12 cellular contexts compared by ENCODE assay signal in the genomic region with DNA sequence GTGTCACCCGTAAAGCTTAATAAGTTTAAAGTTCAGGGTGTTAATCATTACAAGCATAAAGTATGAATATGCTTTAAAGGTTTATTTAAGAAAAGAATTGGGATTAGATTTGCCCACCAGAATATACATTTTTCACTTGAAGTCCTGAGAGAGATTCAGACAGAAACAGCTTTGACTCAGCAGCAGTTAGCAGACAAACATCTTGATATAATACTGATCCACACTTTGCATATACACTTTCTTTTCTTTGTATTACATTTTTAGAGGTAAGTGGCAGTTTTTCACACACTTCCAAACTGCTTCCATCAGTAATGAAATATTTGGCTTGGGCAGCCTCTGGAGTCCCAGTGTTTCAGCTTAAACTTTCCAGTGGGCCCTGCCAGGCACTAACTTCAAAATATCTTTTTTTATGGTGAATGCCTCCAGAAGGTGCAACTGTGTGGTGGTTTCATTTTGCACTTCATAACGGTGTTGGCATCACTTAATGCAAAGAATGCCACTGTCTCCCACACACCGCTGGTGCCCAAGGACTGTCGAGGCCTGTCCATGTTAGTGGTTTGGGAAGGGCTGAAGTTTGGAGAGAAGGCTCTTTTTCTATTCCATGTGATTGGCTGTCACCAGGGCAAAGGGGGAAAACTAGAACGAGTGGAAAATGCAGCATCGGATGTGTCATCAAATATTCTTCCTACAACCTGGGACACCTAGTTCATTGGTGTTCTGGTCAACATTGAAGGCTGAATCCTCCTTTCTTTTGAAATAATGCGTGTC. TPM values are rescaled to one million over a fixed set of nuclear protein-coding genes. Genes with fewer than 3 reads are reported as not detected.
DNase-seq lines count a peak whose midpoint lies in the region; ATAC-seq and TF ChIP-seq lines count a peak whose summit lies in the region.
"Had no signal": no experiment of that assay in that cellular context is flagged by ENCODE, and none has a peak within 500 bp of the region (broad histone marks: within the 10 kb centered on the region; RNA-seq: fewer than 3 reads in every experiment).

No MANE protein-coding gene starts in this region.

- H3K4me2 ChIP-seq in IMR-90 (ENCODE audit: low read depth, low read length) (peak overlapping the region; percentile 30; the same call in 1 of the 2 replicates), fibroblast of lung (ENCODE audit: extremely low read depth, insufficient read depth, low read length) (peak overlapping the region; percentile 78), Karpas-422 (ENCODE audit: low read depth, low read length, poor library complexity, severe bottlenecking) (no peak overlapping the region)

- H2BK15ac ChIP-seq in IMR-90 (ENCODE audit: low read depth, low read length) = no peak overlapping the region

- H3K9me2 ChIP-seq in Karpas-422 (replicated peaks; ENCODE audit: insufficient read depth, low read length) = no peaks in the 10 kb centered on the region

- POLR2A ChIA-PET in IMR-90 (lab: Charles Lee; ENCODE audit: unreplicated experiment) = no interaction called here

- TF ChIP-seq CTCF in IMR-90 (conservative IDR thresholded peaks at IDR 0.05; ENCODE audit: low read depth, low read length) = no peak
- no peak for TF ChIP-seq CTCF in fibroblast of lung (conservative IDR thresholded peaks at IDR 0.05 in 1 of 2, IDR thresholded peaks at IDR 0.05 in 1 of 2; ENCODE audit: low read depth in 1 of 2, low read length in 2 of 2)

- intact Hi-C loops in activated CD4-positive, alpha-beta T cell treated with anti-CD3 and anti-CD28 coated beads, Interleukin-2, amount 10 ng/mL, durations not matched to agents 24 days and 14 days (cut with micrococcal nuclease) = loop anchor here (2.0 kb wide), 1 partner anchor 14 kb away; no protein-coding TSS in a partner anchor
- intact Hi-C loops in IMR-90 (cut with micrococcal nuclease) = no loop called here

- WGBS in IMR-90 (ENCODE audit: extremely low coverage in 2 of 2, insufficient read length in 1 of 2), 2 experiments = no CpG with 5 or more reads among the region's 7 CpGs

- TF ChIP-seq RAD21 in IMR-90 (IDR thresholded peaks at IDR 0.05; ENCODE audit: low read length) = no peak

- H2BK20ac ChIP-seq in IMR-90 (ENCODE audit: low read depth, low read length) = no peak overlapping the region

- no peaks in the 10 kb centered on the region for H3K27me3 Mint-ChIP-seq in activated CD4-positive, alpha-beta T cell treated with anti-CD3 and anti-CD28 coated beads, Interleukin-2, amount 10 ng/mL, durations not matched to agents 24 days and 14 days
- no peaks in the 10 kb centered on the region for H3K27me3 Mint-ChIP-seq in stimulated activated naive CD8-positive, alpha-beta T cell treated with anti-CD3 and anti-CD28 coated beads, Interleukin-15, amount 100 ng/mL, for 72 hours
- H3K27me3 Mint-ChIP-seq: activated naive CD8-positive, alpha-beta T cell treated with anti-CD3 and anti-CD28 coated beads, Interleukin-2, amount 10 ng/mL, durations not matched to agents 7 days and 5 days; naive B cell had no signal

- no peak overlapping the region for H3K56ac ChIP-seq in IMR-90 (ENCODE audit: extremely low read depth, insufficient read depth, low read length)

- H3K9ac ChIP-seq in IMR-90 (ENCODE audit: low read depth, low read length) = no peak overlapping the region
- H3K9ac ChIP-seq in fibroblast of lung (ENCODE audit: insufficient read depth, low read length) = no peak overlapping the region
- no peak overlapping the region for H3K9ac ChIP-seq in Karpas-422 (ENCODE audit: low read length)

- peaks cover 10% of the 10 kb centered on the region for H3K9me1 ChIP-seq in IMR-90 (ENCODE audit: insufficient read depth, low read length)

- H2AFZ ChIP-seq in IMR-90 (replicated peaks; ENCODE audit: low read length, poor library complexity) = no peak overlapping the region
- H2AFZ ChIP-seq in fibroblast of lung (ENCODE audit: low read length) = no peak overlapping the region
- H2AFZ ChIP-seq in Karpas-422 (ENCODE audit: low read length) = no peak overlapping the region

- H3K4me1 ChIP-seq in IMR-90 (ENCODE audit: control insufficient read depth, insufficient read depth, low read length) (peaks cover 16% of the 10 kb centered on the region), fibroblast of lung (ENCODE audit: control insufficient read depth, extremely low read depth, insufficient read depth, low read length) (peaks cover 35% of the 10 kb centered on the region), Karpas-422 (ENCODE audit: low read length) (peaks cover 48% of the 10 kb centered on the region)

- H4K5ac ChIP-seq in IMR-90 (ENCODE audit: low read depth, low read length) = no peak overlapping the region; the same call in 1 of the 2 replicates

- no peak overlapping the region for H3K27ac ChIP-seq in IMR-90 (ENCODE audit: insufficient read depth, low read length)
- H3K27ac ChIP-seq in fibroblast of lung (ENCODE audit: insufficient read depth, low read length) = no peak overlapping the region
- no peak overlapping the region for H3K27ac ChIP-seq in Karpas-422 (ENCODE audit: low read length)

- H3K4me1 Mint-ChIP-seq in activated CD4-positive, alpha-beta T cell treated with anti-CD3 and anti-CD28 coated beads, Interleukin-2, amount 10 ng/mL, durations not matched to agents 24 days and 14 days = peaks cover 50% of the 10 kb centered on the region
- H3K4me1 Mint-ChIP-seq in stimulated activated naive CD8-positive, alpha-beta T cell treated with anti-CD3 and anti-CD28 coated beads, Interleukin-15, amount 100 ng/mL, for 72 hours = peaks cover 82% of the 10 kb centered on the region

- no peak for ATAC-seq in IMR-90 (ENCODE audit: low read depth)
- ATAC-seq in stimulated activated naive CD8-positive, alpha-beta T cell treated with anti-CD3 and anti-CD28 coated beads, Interleukin-15, amount 100 ng/mL, for 72 hours = peak; percentile 53
- ATAC-seq in HG03097 (IDR thresholded peaks at IDR 0.05; ENCODE audit: low FRiP score, unreplicated experiment) = no peak

- H3K36me3 ChIP-seq in IMR-90 (ENCODE audit: control insufficient read depth, insufficient read depth, low read length) (no peaks in the 10 kb centered on the region), fibroblast of lung (ENCODE audit: control insufficient read depth, insufficient read depth, low read length) (no peaks in the 10 kb centered on the region), Karpas-422 (ENCODE audit: insufficient read depth, low read length) (no peaks in the 10 kb centered on the region)

- H2BK5ac ChIP-seq in IMR-90 (ENCODE audit: low read depth, low read length, poor library complexity, severe bottlenecking) = no peak overlapping the region

- peak; percentile 59 for DNase-seq in activated CD4-positive, alpha-beta T cell treated with anti-CD3 and anti-CD28 coated beads, Interleukin-2, amount 10 ng/mL, durations not matched to agents 24 days and 14 days
- DNase-seq in activated CD4-positive, alpha-beta T cell treated with anti-CD3 and anti-CD28 coated beads, Interleukin-2, amount 50 U/mL, for 4 hours = no peak
- DNase-seq in IMR-90 = no peak
- no peak for DNase-seq in fibroblast of lung (ENCODE audit: low read depth in 2 of 2)
- DNase-seq in stimulated activated naive CD8-positive, alpha-beta T cell treated with anti-CD3 and anti-CD28 coated beads, Interleukin-15, amount 100 ng/mL, for 72 hours = no peak
- no peak for DNase-seq in stimulated activated CD4-positive, alpha-beta T cell treated with anti-CD3 and anti-CD28 coated beads, Interleukin-4, amount 100 ng/mL, for 4 hours
- DNase-seq in Karpas-422 = no peak
- DNase-seq: activated naive CD8-positive, alpha-beta T cell treated with anti-CD3 and anti-CD28 coated beads, Interleukin-2, amount 10 ng/mL, durations not matched to agents 7 days and 5 days; foreskin fibroblast; naive B cell; NCI-H1092 had no signal

- no peaks in the 10 kb centered on the region for H3K27me3 ChIP-seq in IMR-90 (ENCODE audit: control insufficient read depth, insufficient read depth, low read length)
- H3K27me3 ChIP-seq in fibroblast of lung (ENCODE audit: control insufficient read depth, insufficient read depth, low read length) = no peaks in the 10 kb centered on the region
- H3K27me3 ChIP-seq in Karpas-422 (ENCODE audit: low read length) = no peaks in the 10 kb centered on the region

- BruUV-seq in IMR-90 (replicated peaks; lab: Mats Ljungman, UMichigan) = no TSS peak

- H3K79me1 ChIP-seq in IMR-90 (ENCODE audit: low read depth in 1 of 2, low read length in 2 of 2) = peaks cover 19 to 28% of the 10 kb centered on the region in 2 experiments

- H2BK120ac ChIP-seq in IMR-90 (ENCODE audit: low read depth, low read length) = no peak overlapping the region

- no peak overlapping the region for H4K91ac ChIP-seq in IMR-90 (ENCODE audit: insufficient read depth, low read depth, low read length)

- H3K14ac ChIP-seq in IMR-90 (replicated peaks; ENCODE audit: low read depth, low read length) = peak overlapping the region; percentile 22; the same call in 1 of the 2 replicates

- peak overlapping the region; percentile 23 for H3K27ac Mint-ChIP-seq in activated CD4-positive, alpha-beta T cell treated with anti-CD3 and anti-CD28 coated beads, Interleukin-2, amount 10 ng/mL, durations not matched to agents 24 days and 14 days
- H3K27ac Mint-ChIP-seq in stimulated activated naive CD8-positive, alpha-beta T cell treated with anti-CD3 and anti-CD28 coated beads, Interleukin-15, amount 100 ng/mL, for 72 hours = no peak overlapping the region
- H3K27ac Mint-ChIP-seq: activated naive CD8-positive, alpha-beta T cell treated with anti-CD3 and anti-CD28 coated beads, Interleukin-2, amount 10 ng/mL, durations not matched to agents 7 days and 5 days had no signal

- H3K4ac ChIP-seq in IMR-90 (ENCODE audit: low read depth, low read length) = 0 out of 2 replicates have a peak overlapping the region, but pooled peaks have one; percentile 25

- H3K9me3 Mint-ChIP-seq in activated CD4-positive, alpha-beta T cell treated with anti-CD3 and anti-CD28 coated beads, Interleukin-2, amount 10 ng/mL, durations not matched to agents 24 days and 14 days = no peaks in the 10 kb centered on the region
- no peaks in the 10 kb centered on the region for H3K9me3 Mint-ChIP-seq in stimulated activated naive CD8-positive, alpha-beta T cell treated with anti-CD3 and anti-CD28 coated beads, Interleukin-15, amount 100 ng/mL, for 72 hours
- H3K9me3 Mint-ChIP-seq: activated naive CD8-positive, alpha-beta T cell treated with anti-CD3 and anti-CD28 coated beads, Interleukin-2, amount 10 ng/mL, durations not matched to agents 7 days and 5 days; naive B cell had no signal

- H3K4me3 Mint-ChIP-seq in activated CD4-positive, alpha-beta T cell treated with anti-CD3 and anti-CD28 coated beads, Interleukin-2, amount 10 ng/mL, durations not matched to agents 24 days and 14 days = peak overlapping the region; percentile 25
- peak overlapping the region; percentile 7 to 54 for H3K4me3 Mint-ChIP-seq in stimulated activated naive CD8-positive, alpha-beta T cell treated with anti-CD3 and anti-CD28 coated beads, Interleukin-15, amount 100 ng/mL, for 72 hours
- H3K4me3 Mint-ChIP-seq: activated naive CD8-positive, alpha-beta T cell treated with anti-CD3 and anti-CD28 coated beads, Interleukin-2, amount 10 ng/mL, durations not matched to agents 7 days and 5 days had no signal

- CTCF ChIA-PET in IMR-90 (lab: Yijun Ruan, JAX) = interaction anchor here (1.0 to 1.4 kb wide), 3 partner anchors 8 to 1001 kb away, joined by 3 to 4 read pairs (median 4); no protein-coding TSS in a partner anchor

- peak overlapping the region; percentile 63 for H3K18ac ChIP-seq in IMR-90 (ENCODE audit: low read depth, low read length)

- no peaks in the 10 kb centered on the region for H3K36me3 Mint-ChIP-seq in activated CD4-positive, alpha-beta T cell treated with anti-CD3 and anti-CD28 coated beads, Interleukin-2, amount 10 ng/mL, durations not matched to agents 24 days and 14 days (ENCODE audit: low read depth)

- peak overlapping the region; percentile 8 for H3K23ac ChIP-seq in IMR-90 (ENCODE audit: low read depth, low read length)

- H4K20me1 ChIP-seq in IMR-90 (ENCODE audit: insufficient read depth, low read length) (no peaks in the 10 kb centered on the region), fibroblast of lung (ENCODE audit: control insufficient read depth, extremely low read depth, insufficient read depth, low read length) (no peaks in the 10 kb centered on the region), Karpas-422 (ENCODE audit: insufficient read depth, low read depth, low read length) (no peaks in the 10 kb centered on the region)

- no peak for TF ChIP-seq POLR2A in IMR-90 (IDR thresholded peaks at IDR 0.05; ENCODE audit: low read depth, low read length)

- in situ Hi-C loops in IMR-90 (cut with MboI; ENCODE audit: low sequenced_read_pairs) = loop anchor here (25.0 kb wide), 1 partner anchor 1456 kb away; no protein-coding TSS in a partner anchor

- H3K9me3 ChIP-seq in IMR-90 (ENCODE audit: control insufficient read depth, insufficient read depth, low read length) (no peaks in the 10 kb centered on the region), fibroblast of lung (ENCODE audit: control insufficient read depth, insufficient read depth, low read depth, low read length) (no peaks in the 10 kb centered on the region), Karpas-422 (ENCODE audit: low read length) (no peaks in the 10 kb centered on the region)

- H2AK9ac ChIP-seq in IMR-90 (replicated peaks; ENCODE audit: low read depth, low read length, poor library complexity) = no peak overlapping the region

- H2AK5ac ChIP-seq in IMR-90 (ENCODE audit: low read depth, low read length) = peak overlapping the region; percentile 31; the same call in 1 of the 2 replicates

- H3K79me2 ChIP-seq in fibroblast of lung (ENCODE audit: control insufficient read depth, insufficient read depth, low read length) = peaks cover 23% of the 10 kb centered on the region
- H3K79me2 ChIP-seq in Karpas-422 (ENCODE audit: low read length) = peaks cover 81% of the 10 kb centered on the region

- no peak overlapping the region for H4K8ac ChIP-seq in IMR-90 (ENCODE audit: low read depth in 2 of 2, low read length in 2 of 2)

- dilution Hi-C loops in IMR-90 (cut with HindIII; ENCODE audit: low sequenced_read_pairs, unreplicated experiment) = no loop called here

- H3K4me3 ChIP-seq in IMR-90 (ENCODE audit: insufficient read depth, low read depth, low read length) (no peak overlapping the region), fibroblast of lung (replicated peaks in 1 of 4; ENCODE audit: control extremely low read depth in 1 of 4, insufficient read depth in 1 of 4, low read depth in 3 of 4, low read length in 4 of 4) (peak overlapping the region in 1 of 4 experiments; percentile 11), Karpas-422 (ENCODE audit: low read length) (no peak overlapping the region)

RNA-seq across cellular contexts. Expression of a gene that starts 53.0 kb away (rescaled TPM):
- total RNA-seq in activated CD4-positive, alpha-beta T cell treated with anti-CD3 and anti-CD28 coated beads, Interleukin-2, amount 10 ng/mL, durations not matched to agents 24 days and 14 days = 35.2 and 38.6 TPM in 2 replicates
- total RNA-seq in IMR-90 (2012; rRNA removed) (9.3 and 13.6 TPM in 2 replicates), fibroblast of lung (25.2 and 36.3 TPM in 2 replicates)
- polyA plus RNA-seq in IMR-90 (2012; rRNA removed) (2.4 and 2.6 TPM in 2 replicates), fibroblast of lung (10.9 and 17.7 TPM in 2 replicates)
- polyA plus RNA-seq in IMR-90 (2012; cell fraction: cytosol; rRNA removed) = 0.45 and 0.77 TPM in 2 replicates
- 0.92 and 4.4 TPM in 2 replicates for polyA plus RNA-seq in IMR-90 (2012; cell fraction: nucleus; rRNA removed; ENCODE audit: low replicate concordance)
- 13.1 and 23.3 TPM in 2 replicates for polyA plus RNA-seq in fibroblast of lung (2012)
- 61.5 and 102 TPM in 2 replicates for polyA minus RNA-seq in fibroblast of lung (ENCODE audit: low replicate concordance)
- total RNA-seq in Karpas-422 (2014; rRNA removed; shearing (Covaris generic); ENCODE audit: low replicate concordance) = 13.2 and 24.0 TPM in 2 replicates
